ENCODE assay signal across 1 cellular context in the genomic region with DNA sequence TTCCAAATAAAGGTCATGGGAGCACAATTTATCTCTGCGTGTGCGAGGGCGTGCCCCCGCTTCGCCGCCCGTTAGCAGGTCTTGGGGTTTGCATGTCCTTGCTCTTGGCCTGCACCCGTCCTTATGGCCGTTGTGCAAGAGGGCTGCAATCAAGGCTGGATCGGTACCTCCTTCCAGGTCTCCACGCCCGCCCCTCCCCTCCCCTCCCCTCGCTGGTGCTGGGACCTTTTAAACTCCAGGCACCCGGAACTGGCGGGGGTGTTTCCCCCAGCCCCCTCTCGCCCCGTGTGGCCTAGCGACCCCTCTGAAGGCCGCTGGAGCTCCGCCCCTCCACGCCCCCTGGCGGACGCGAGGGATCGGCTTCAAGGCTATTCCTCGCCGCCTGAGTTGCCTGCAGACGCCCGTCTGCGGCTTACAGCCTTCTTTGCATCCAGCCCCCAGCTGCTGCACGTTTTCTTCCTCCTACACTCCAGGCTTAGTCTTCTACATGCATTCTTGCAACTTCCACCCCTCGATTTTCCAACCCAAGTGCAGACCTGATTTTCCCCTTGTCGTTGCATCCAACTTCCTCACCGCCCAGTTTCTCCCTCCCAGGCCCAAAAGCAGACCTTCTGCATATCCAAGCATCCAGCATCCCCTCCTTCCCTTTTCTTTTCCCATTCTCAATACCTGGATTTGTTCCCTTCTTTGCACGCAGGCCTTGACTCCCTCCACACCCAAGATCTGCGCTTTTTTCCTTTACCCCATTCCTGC.
TF ChIP-seq lines count a peak whose summit lies in the region.

No MANE protein-coding gene starts in this region.

TF ChIP-seq in WTC11, 78 proteins besides CTCF, POLR2A, EP300 and RAD21 (continued from another document):
- TF ChIP-seq ZBTB43 (CRISPR knock-in tag; IDR thresholded peaks at IDR 0.05) (no peak; the same call in 1 of the 2 replicates), FOXK1 (CRISPR knock-in tag; IDR thresholded peaks at IDR 0.05) (0 out of 2 replicates have a peak, but pooled peaks have one; percentile 25), ZNF425 (CRISPR knock-in tag; conservative IDR thresholded peaks at IDR 0.05) (no peak), NFE2L1 (CRISPR knock-in tag; IDR thresholded peaks at IDR 0.05) (peak; percentile 68; the same call in 1 of the 2 replicates), ZNF232 (CRISPR knock-in tag; IDR thresholded peaks at IDR 0.05) (no peak), JAZF1 (CRISPR knock-in tag; IDR thresholded peaks at IDR 0.05) (no peak), SP1 (CRISPR knock-in tag; conservative IDR thresholded peaks at IDR 0.05) (peak; percentile 88), NR1H2 (CRISPR knock-in tag; IDR thresholded peaks at IDR 0.05) (no peak), ESRRA (CRISPR knock-in tag; IDR thresholded peaks at IDR 0.05; ENCODE audit: borderline replicate concordance) (no peak), TCF7 (CRISPR knock-in tag; IDR thresholded peaks at IDR 0.05; ENCODE audit: low read depth) (0 out of 2 replicates have a peak, but pooled peaks have one; percentile 27), PRRX2 (CRISPR knock-in tag; IDR thresholded peaks at IDR 0.05) (no peak)
- TF ChIP-seq, protein P1, sequence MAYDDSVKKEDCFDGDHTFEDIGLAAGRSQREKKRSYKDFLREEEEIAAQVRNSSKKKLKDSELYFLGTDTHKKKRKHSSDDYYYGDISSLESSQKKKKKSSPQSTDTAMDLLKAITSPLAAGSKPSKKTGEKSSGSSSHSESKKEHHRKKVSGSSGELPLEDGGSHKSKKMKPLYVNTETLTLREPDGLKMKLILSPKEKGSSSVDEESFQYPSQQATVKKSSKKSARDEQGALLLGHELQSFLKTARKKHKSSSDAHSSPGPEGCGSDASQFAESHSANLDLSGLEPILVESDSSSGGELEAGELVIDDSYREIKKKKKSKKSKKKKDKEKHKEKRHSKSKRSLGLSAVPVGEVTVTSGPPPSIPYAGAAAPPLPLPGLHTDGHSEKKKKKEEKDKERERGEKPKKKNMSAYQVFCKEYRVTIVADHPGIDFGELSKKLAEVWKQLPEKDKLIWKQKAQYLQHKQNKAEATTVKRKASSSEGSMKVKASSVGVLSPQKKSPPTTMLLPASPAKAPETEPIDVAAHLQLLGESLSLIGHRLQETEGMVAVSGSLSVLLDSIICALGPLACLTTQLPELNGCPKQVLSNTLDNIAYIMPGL (CRISPR knock-in tag; IDR thresholded peaks at IDR 0.05), result peak; percentile 73; the same call in 1 of the 2 replicates
- TF ChIP-seq, protein P2, sequence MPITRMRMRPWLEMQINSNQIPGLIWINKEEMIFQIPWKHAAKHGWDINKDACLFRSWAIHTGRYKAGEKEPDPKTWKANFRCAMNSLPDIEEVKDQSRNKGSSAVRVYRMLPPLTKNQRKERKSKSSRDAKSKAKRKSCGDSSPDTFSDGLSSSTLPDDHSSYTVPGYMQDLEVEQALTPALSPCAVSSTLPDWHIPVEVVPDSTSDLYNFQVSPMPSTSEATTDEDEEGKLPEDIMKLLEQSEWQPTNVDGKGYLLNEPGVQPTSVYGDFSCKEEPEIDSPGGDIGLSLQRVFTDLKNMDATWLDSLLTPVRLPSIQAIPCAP (CRISPR knock-in tag; IDR thresholded peaks at IDR 0.05), result no peak
- TF ChIP-seq, protein P3, sequence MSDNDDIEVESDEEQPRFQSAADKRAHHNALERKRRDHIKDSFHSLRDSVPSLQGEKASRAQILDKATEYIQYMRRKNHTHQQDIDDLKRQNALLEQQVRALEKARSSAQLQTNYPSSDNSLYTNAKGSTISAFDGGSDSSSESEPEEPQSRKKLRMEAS (CRISPR knock-in tag; IDR thresholded peaks at IDR 0.05), result peak; percentile 52; the same call in 1 of the 2 replicates
